Comparison of ENCODE assay signal across 12 cellular contexts in the genomic region with DNA sequence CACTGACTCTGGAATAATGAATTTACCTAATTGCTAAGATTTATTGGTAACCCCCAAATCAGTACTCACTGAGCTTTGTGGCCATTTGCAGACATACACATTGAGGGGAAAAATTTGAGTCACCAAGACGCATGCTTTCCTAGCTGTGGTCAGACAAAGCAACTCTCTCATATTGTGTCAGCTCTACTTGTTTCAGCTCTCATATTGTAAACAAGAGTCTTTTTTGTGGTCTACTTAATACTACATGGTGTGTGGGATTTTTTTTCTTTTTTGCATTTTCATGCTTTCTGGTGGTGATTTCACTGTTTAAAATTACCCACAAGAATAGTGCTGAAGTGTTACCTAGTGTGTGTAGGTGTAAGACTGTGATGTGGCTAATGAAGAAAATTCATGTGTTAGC.
DNase-seq lines count a peak whose midpoint lies in the region; ATAC-seq and TF ChIP-seq lines count a peak whose summit lies in the region.
"Had no signal": no experiment of that assay in that cellular context is flagged by ENCODE, and none has a peak within 500 bp of the region (broad histone marks: within the 10 kb centered on the region; RNA-seq: fewer than 3 reads in every experiment).

No MANE protein-coding gene starts in this region.

- H3K36me3 ChIP-seq in uterus (no peaks in the 10 kb centered on the region), esophagus muscularis mucosa (no peaks in the 10 kb centered on the region), SK-N-SH (replicated peaks in 1 of 2; ENCODE audit: control insufficient read depth in 1 of 2, insufficient read depth in 2 of 2, low read length in 1 of 2) (no peaks in the 10 kb centered on the region)

- TF ChIP-seq EP300 in esophagus muscularis mucosa (IDR thresholded peaks at IDR 0.05) (no peak), SK-N-SH (IDR thresholded peaks at IDR 0.05; ENCODE audit: borderline replicate concordance in 1 of 2, low read depth in 1 of 2, low read length in 1 of 2) (no peak)

- H3K79me2 ChIP-seq in SK-N-SH (ENCODE audit: insufficient read depth) = no peaks in the 10 kb centered on the region

- WGBS in esophagus muscularis mucosa = 85% methylated on average over 1 of the region's 1 CpG
- WGBS in SK-N-SH (ENCODE audit: low lambda C conversion rate) = 70% methylated on average over 1 of the region's 1 CpG

- POLR2A ChIA-PET in SK-N-SH (lab: Yijun Ruan, JAX) = no interaction called here

- TF ChIP-seq POLR2A in uterus (IDR thresholded peaks at IDR 0.05) (no peak), esophagus muscularis mucosa (IDR thresholded peaks at IDR 0.05; ENCODE audit: low read depth) (no peak)

- intact Hi-C loops in uterus (cut with DNase I; ENCODE audit: low total_unique reads) = loop anchor here (2.0 kb wide), 1 partner anchor 28 kb away; no protein-coding TSS in a partner anchor
- intact Hi-C loops in esophagus muscularis mucosa (cut with DNase I) = no loop called here

- H3K27ac ChIP-seq in uterus = no peak overlapping the region
- H3K27ac ChIP-seq in esophagus muscularis mucosa (replicated peaks in 1 of 4) = no peak overlapping the region
- no peak overlapping the region for H3K27ac ChIP-seq in SK-N-SH (ENCODE audit: low read depth in 2 of 2, low read length in 1 of 2)

- no peak for TF ChIP-seq RAD21 in SK-N-SH (IDR thresholded peaks at IDR 0.05; ENCODE audit: low read length)

- H3K27me3 ChIP-seq in uterus (no peaks in the 10 kb centered on the region), esophagus muscularis mucosa (no peaks in the 10 kb centered on the region), SK-N-SH (ENCODE audit: insufficient read depth) (no peaks in the 10 kb centered on the region)

- H3K4me1 ChIP-seq in uterus (no peaks in the 10 kb centered on the region), esophagus muscularis mucosa (no peaks in the 10 kb centered on the region), SK-N-SH (ENCODE audit: control insufficient read depth in 1 of 2, insufficient read depth in 2 of 2, low read depth in 1 of 2, low read length in 1 of 2) (no peaks in the 10 kb centered on the region)

- TF ChIP-seq CTCF in uterus (IDR thresholded peaks at IDR 0.05) (no peak), esophagus muscularis mucosa (IDR thresholded peaks at IDR 0.05) (no peak), SK-N-SH (IDR thresholded peaks at IDR 0.05) (no peak)

- H3K4me3 ChIP-seq in uterus (no peak overlapping the region), esophagus muscularis mucosa (no peak overlapping the region), SK-N-SH (ENCODE audit: low read depth in 2 of 2, low read length in 1 of 2) (no peak overlapping the region)

- H3K9me3 ChIP-seq in uterus (no peaks in the 10 kb centered on the region), esophagus muscularis mucosa (peaks cover 0 to 29% (median 14%) of the 10 kb centered on the region in 4 donors), SK-N-SH (no peaks in the 10 kb centered on the region)

- DNase-seq in uterus = no peak
- DNase-seq in activated naive CD4-positive, alpha-beta T cell treated with anti-CD3 and anti-CD28 coated beads, Interleukin-2, amount 50 U/mL, for 16 hours = no peak
- no peak for DNase-seq in esophagus muscularis mucosa (ENCODE audit: extremely low spot score)
- no peak for DNase-seq in SK-N-SH
- DNase-seq: aorta; EL; NCI-H2107; stimulated activated CD4-positive, alpha-beta T cell treated with anti-CD3 and anti-CD28 coated beads, Interleukin-2, amount 100 ng/mL, for 24 hours had no signal

- H2AFZ ChIP-seq in SK-N-SH (ENCODE audit: low read depth) = no peak overlapping the region

- ATAC-seq in GM18519 (IDR thresholded peaks at IDR 0.05; ENCODE audit: low FRiP score, unreplicated experiment) (peak; percentile 99), GM21423 (IDR thresholded peaks at IDR 0.05; ENCODE audit: unreplicated experiment) (peak; percentile 95), HG02973 (IDR thresholded peaks at IDR 0.05; ENCODE audit: unreplicated experiment) (peak; percentile 96), HG03571 (IDR thresholded peaks at IDR 0.05; ENCODE audit: unreplicated experiment) (peak; percentile 69)

- H3K9ac ChIP-seq in SK-N-SH = no peak overlapping the region

- no peaks in the 10 kb centered on the region for H4K20me1 ChIP-seq in SK-N-SH (ENCODE audit: insufficient read depth)

- H3K4me2 ChIP-seq in SK-N-SH = no peak overlapping the region

- CTCF ChIA-PET in SK-N-SH (lab: Yijun Ruan, JAX) = no interaction called here

- H3K9me2 ChIP-seq in SK-N-SH = no peaks in the 10 kb centered on the region

- no peaks in the 10 kb centered on the region for H3F3A ChIP-seq in SK-N-SH (replicated peaks; ENCODE audit: insufficient read depth)

TF ChIP-seq in SK-N-SH, 30 proteins besides CTCF, POLR2A, EP300 and RAD21:
- TF ChIP-seq TCF12 (IDR thresholded peaks at IDR 0.05) (no peak), MXI1 (IDR thresholded peaks at IDR 0.05; ENCODE audit: low read depth, low read length) (no peak), GATA2 (CRISPR knock-in tag; IDR thresholded peaks at IDR 0.05) (no peak), EZH2phosphoT487 (IDR thresholded peaks at IDR 0.05; ENCODE audit: borderline replicate concordance, low read depth) (no peak), NRF1 (IDR thresholded peaks at IDR 0.05; ENCODE audit: low read depth, low read length) (no peak), MEF2A (IDR thresholded peaks at IDR 0.05; ENCODE audit: borderline replicate concordance, low read depth) (no peak), POLR2AphosphoS5 (IDR thresholded peaks at IDR 0.05; ENCODE audit: low read depth, low read length) (no peak), YY1 (IDR thresholded peaks at IDR 0.05; ENCODE audit: low read depth) (no peak), FOXJ3 (CRISPR knock-in tag; IDR thresholded peaks at IDR 0.05) (no peak), JUND (IDR thresholded peaks at IDR 0.05) (no peak), RXRA (IDR thresholded peaks at IDR 0.05; ENCODE audit: borderline replicate concordance, low read depth) (no peak), FOXM1 (IDR thresholded peaks at IDR 0.05; ENCODE audit: low read depth) (no peak), NFIC (IDR thresholded peaks at IDR 0.05; ENCODE audit: borderline replicate concordance) (no peak), SIN3A (IDR thresholded peaks at IDR 0.05; ENCODE audit: borderline replicate concordance, low read depth, low read length) (no peak)
- TF ChIP-seq, protein P1, sequence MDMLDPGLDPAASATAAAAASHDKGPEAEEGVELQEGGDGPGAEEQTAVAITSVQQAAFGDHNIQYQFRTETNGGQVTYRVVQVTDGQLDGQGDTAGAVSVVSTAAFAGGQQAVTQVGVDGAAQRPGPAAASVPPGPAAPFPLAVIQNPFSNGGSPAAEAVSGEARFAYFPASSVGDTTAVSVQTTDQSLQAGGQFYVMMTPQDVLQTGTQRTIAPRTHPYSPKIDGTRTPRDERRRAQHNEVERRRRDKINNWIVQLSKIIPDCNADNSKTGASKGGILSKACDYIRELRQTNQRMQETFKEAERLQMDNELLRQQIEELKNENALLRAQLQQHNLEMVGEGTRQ (IDR thresholded peaks at IDR 0.05; ENCODE audit: borderline replicate concordance, low read depth, low read length) = no peak
- TF ChIP-seq, protein P2, sequence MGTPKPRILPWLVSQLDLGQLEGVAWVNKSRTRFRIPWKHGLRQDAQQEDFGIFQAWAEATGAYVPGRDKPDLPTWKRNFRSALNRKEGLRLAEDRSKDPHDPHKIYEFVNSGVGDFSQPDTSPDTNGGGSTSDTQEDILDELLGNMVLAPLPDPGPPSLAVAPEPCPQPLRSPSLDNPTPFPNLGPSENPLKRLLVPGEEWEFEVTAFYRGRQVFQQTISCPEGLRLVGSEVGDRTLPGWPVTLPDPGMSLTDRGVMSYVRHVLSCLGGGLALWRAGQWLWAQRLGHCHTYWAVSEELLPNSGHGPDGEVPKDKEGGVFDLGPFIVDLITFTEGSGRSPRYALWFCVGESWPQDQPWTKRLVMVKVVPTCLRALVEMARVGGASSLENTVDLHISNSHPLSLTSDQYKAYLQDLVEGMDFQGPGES (IDR thresholded peaks at IDR 0.05; ENCODE audit: low read depth, low read length) = no peak
- TF ChIP-seq, protein P3, sequence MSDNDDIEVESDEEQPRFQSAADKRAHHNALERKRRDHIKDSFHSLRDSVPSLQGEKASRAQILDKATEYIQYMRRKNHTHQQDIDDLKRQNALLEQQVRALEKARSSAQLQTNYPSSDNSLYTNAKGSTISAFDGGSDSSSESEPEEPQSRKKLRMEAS (IDR thresholded peaks at IDR 0.05; ENCODE audit: low read depth) = no peak
- TF ChIP-seq, protein P4, sequence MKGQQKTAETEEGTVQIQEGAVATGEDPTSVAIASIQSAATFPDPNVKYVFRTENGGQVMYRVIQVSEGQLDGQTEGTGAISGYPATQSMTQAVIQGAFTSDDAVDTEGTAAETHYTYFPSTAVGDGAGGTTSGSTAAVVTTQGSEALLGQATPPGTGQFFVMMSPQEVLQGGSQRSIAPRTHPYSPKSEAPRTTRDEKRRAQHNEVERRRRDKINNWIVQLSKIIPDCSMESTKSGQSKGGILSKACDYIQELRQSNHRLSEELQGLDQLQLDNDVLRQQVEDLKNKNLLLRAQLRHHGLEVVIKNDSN (IDR thresholded peaks at IDR 0.05; ENCODE audit: borderline replicate concordance, low read depth) = no peak
